Comparison of ENCODE assay signal across 7 cellular contexts in the genomic region with DNA sequence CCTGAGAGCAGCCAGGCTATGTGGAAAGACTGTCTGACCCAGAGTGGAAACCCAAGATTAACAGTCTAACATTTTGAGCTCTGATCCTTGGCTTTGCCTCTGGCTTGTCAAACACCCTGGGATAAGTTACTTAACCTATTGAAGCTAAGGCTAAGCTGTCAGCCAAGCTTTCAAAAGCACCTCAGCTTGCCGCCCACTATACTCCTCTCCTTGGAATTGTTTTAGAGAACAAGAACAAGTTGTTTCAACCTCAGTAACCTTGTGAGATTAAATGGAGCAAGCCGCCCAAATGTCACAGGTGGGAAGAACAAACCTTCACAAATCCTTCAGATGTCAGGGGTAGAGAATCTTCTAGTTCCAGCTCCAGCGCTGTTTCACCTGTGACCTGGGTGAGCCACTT.
"Had no signal": no experiment of that assay in that cellular context is flagged by ENCODE, and none has a peak within 500 bp of the region (broad histone marks: within the 10 kb centered on the region; RNA-seq: fewer than 3 reads in every experiment).

No MANE protein-coding gene starts in this region.

- H3K27ac ChIP-seq: GM23248 had no signal

- H3K36me3 ChIP-seq: HAP-1 had no signal

- H3K4me3 Mint-ChIP-seq: HFFc6 had no signal

- DNase-seq: GM23248, GOT3, H7, HFFc6, IMR-90 had no signal

- H3K27ac Mint-ChIP-seq: HFFc6 had no signal

- H3K4me3 ChIP-seq: GM23248, HAP-1, K562 had no signal

- H2AFZ ChIP-seq: GM23248 had no signal

- H3K9ac ChIP-seq: GM23248 had no signal

- H3K9me3 ChIP-seq: HAP-1 had no signal

- H3K4me1 ChIP-seq: HAP-1 had no signal
